In the genomic region with DNA sequence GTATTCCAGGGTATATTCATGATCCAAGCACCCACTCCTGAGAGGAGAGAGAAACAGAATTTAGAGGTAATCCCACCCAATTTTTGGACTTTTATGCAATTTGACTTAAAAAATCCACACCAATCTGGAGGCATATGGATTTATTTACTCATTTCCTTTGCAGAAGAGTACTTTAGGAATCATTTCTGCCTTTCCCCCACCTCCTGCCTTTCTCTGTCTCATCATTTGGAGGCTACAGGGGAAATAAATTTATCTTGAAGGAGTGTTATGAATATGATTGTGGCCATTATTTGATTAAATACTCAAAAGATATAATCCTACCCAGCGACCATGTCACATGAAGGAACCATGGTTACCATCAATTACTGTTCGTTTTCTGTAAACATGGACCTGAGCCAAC, we compare ENCODE assay signal across 16 cellular contexts.
DNase-seq lines count a peak whose midpoint lies in the region; TF ChIP-seq lines count a peak whose summit lies in the region.
"Had no signal": no experiment of that assay in that cellular context is flagged by ENCODE, and none has a peak within 500 bp of the region (broad histone marks: within the 10 kb centered on the region; RNA-seq: fewer than 3 reads in every experiment).

No MANE protein-coding gene starts in this region.

- DNase-seq in NCI-H1694 treated with DMSO at 0.1 percent for 48 hours (lab: John Stamatoyannopoulos, UW) (peak; percentile 69), NCI-H1694 (lab: John Stamatoyannopoulos, UW) (no peak), HCEC 1CT (peak; percentile 9), brain microvascular endothelial cell (no peak), occipital lobe (lab: John Stamatoyannopoulos, UW) (no peak), NCI-H526 treated with DMSO at 0.1 percent for 48 hours (lab: John Stamatoyannopoulos, UW) (no peak)
- DNase-seq in activated CD4-positive, alpha-beta T cell treated with anti-CD3 and anti-CD28 coated beads, Interleukin-2, amount 50 U/mL, for 4 hours, result no peak
- DNase-seq: DMS53, GOT3, NCI-H1048, NCI-H2029, NCI-H82, SHP77 treated with DMSO at 0.1 percent for 48 hours had no signal

- H3K27me3 ChIP-seq in brain microvascular endothelial cell (replicated peaks), result no peaks in the 10 kb centered on the region

- in situ Hi-C loops in brain microvascular endothelial cell (cut with HindIII; ENCODE audit: low pct_ligation_motif_present, low sequenced_read_pairs), result no loop called here

- no peaks in the 10 kb centered on the region for H3K36me3 Mint-ChIP-seq in nephron (ENCODE audit: low read depth)
- H3K36me3 Mint-ChIP-seq: CD14-positive monocyte had no signal

- H3K27ac Mint-ChIP-seq in nephron, result peak overlapping the region in 2 of 3 experiments; percentile 88 to 92
- H3K27ac Mint-ChIP-seq: CD14-positive monocyte had no signal

- no peaks in the 10 kb centered on the region for H3K36me3 ChIP-seq in brain microvascular endothelial cell (replicated peaks)

- no peaks in the 10 kb centered on the region for H3K27me3 Mint-ChIP-seq in nephron (ENCODE audit: low read depth)

- peak overlapping the region; percentile 37 for H3K27ac ChIP-seq in brain microvascular endothelial cell
- H3K27ac ChIP-seq: HL-60 had no signal

- no peaks in the 10 kb centered on the region for H3K9me3 Mint-ChIP-seq in nephron

- H3K4me3 ChIP-seq in brain microvascular endothelial cell (ENCODE audit: low read depth, low read length), result no peak overlapping the region

- TF ChIP-seq CTCF in brain microvascular endothelial cell (IDR thresholded peaks at IDR 0.05; ENCODE audit: low read depth, low read length, missing control alignments), result no peak
- TF ChIP-seq CTCF in nephron (IDR thresholded peaks at IDR 0.05; ENCODE audit: unreplicated experiment in 3 of 3), result no peak

- peaks cover 26% of the 10 kb centered on the region for H3K4me1 Mint-ChIP-seq in nephron
- H3K4me1 Mint-ChIP-seq: CD14-positive monocyte had no signal

- H3K4me3 Mint-ChIP-seq in nephron, result no peak overlapping the region
- H3K4me3 Mint-ChIP-seq: CD14-positive monocyte had no signal

Comparison
In these comparisons a context has a peak if more than half of its experiments do, and no peak if none do; other contexts are left out.
1. DNase-seq: peak in NCI-H1694 treated with DMSO at 0.1 percent for 48 hours (single experiment) and HCEC 1CT (single experiment); none in NCI-H1694 (single experiment), brain microvascular endothelial cell (single experiment), activated CD4-positive, alpha-beta T cell treated with anti-CD3 and anti-CD28 coated beads, Interleukin-2, amount 50 U/mL, for 4 hours (0 of 2), occipital lobe (single experiment) and NCI-H526 treated with DMSO at 0.1 percent for 48 hours (single experiment).